Comparison of ENCODE assay signal across 8 cellular contexts in genomic region chr3:72997421-72997961, GRCh38. TPM values are rescaled to one million over a fixed set of nuclear protein-coding genes. Genes with fewer than 3 reads are reported as not detected.
A peak's percentile ranks its signal among the peaks of the same experiment; 100 is the strongest.
DNase-seq lines count a peak whose midpoint lies in the region; ATAC-seq and TF ChIP-seq lines count a peak whose summit lies in the region.

No MANE protein-coding gene starts in this region.

- H3K4me1 ChIP-seq in PC-9 (replicated peaks; ENCODE audit: insufficient read depth), result peaks cover 21% of the 10 kb centered on the region
- H3K4me1 ChIP-seq in left ventricle myocardium inferior, result peaks cover 62% of the 10 kb centered on the region
- peaks cover 12% of the 10 kb centered on the region for H3K4me1 ChIP-seq in rectal smooth muscle tissue (ENCODE audit: control insufficient read depth, insufficient read depth, low read length)

- peak overlapping the region; percentile 86 for H3K4me3 Mint-ChIP-seq in activated naive CD8-positive, alpha-beta T cell treated with anti-CD3 and anti-CD28 coated beads, Interleukin-2, amount 50 U/mL, for 24 hours

- H3K36me3 Mint-ChIP-seq in activated naive CD8-positive, alpha-beta T cell treated with anti-CD3 and anti-CD28 coated beads, Interleukin-2, amount 50 U/mL, for 24 hours (ENCODE audit: low read depth), result peaks cover 43% of the 10 kb centered on the region

- H4K20me1 ChIP-seq in PC-9 (ENCODE audit: insufficient read depth), result peaks cover 45% of the 10 kb centered on the region

- H3K9ac ChIP-seq in rectal smooth muscle tissue (ENCODE audit: low read length), result peak overlapping the region; percentile 67

- H3K36me3 ChIP-seq in PC-9 (ENCODE audit: low read depth) (peaks cover 19% of the 10 kb centered on the region), left ventricle myocardium inferior (peaks cover 16% of the 10 kb centered on the region), rectal smooth muscle tissue (ENCODE audit: control insufficient read depth, insufficient read depth, low read length) (peaks cover 4% of the 10 kb centered on the region)

- H3F3A ChIP-seq in PC-9 (ENCODE audit: insufficient read depth, low read depth), result no peaks in the 10 kb centered on the region

- BruUV-seq in PC-9 (replicated peaks; lab: Mats Ljungman, UMichigan), result TSS peak; percentile 41

- peak; percentile 60 for TF ChIP-seq CTCF in PC-9 (conservative IDR thresholded peaks at IDR 0.05)
- TF ChIP-seq CTCF in left ventricle myocardium inferior (IDR thresholded peaks at IDR 0.05; ENCODE audit: borderline replicate concordance), result peak; percentile 42

- intact Hi-C loops in Right ventricle myocardium inferior (cut with DNase I) (loop anchor here (2.0 to 5.0 kb wide), 4 partner anchors 37 to 150 kb away; partner anchors contain the start of gene SHQ1), cardiac septum (cut with DNase I) (loop anchor here (2.0 to 5.0 kb wide), 6 partner anchors 35 to 150 kb away; partner anchors contain the start of genes GXYLT2 and SHQ1), PC-9 (cut with micrococcal nuclease; ENCODE audit: unreplicated experiment) (loop anchor here (2.0 to 5.0 kb wide), 2 partner anchors 59 to 60 kb away; no protein-coding TSS in a partner anchor), left ventricle myocardium inferior (cut with micrococcal nuclease) (loop anchor here (10.0 kb wide), 1 partner anchor 57 kb away; no protein-coding TSS in a partner anchor)

- no peaks in the 10 kb centered on the region for H3K9me3 ChIP-seq in PC-9 (ENCODE audit: insufficient read depth, low read depth)
- no peaks in the 10 kb centered on the region for H3K9me3 ChIP-seq in left ventricle myocardium inferior (replicated peaks)

- H3K79me2 ChIP-seq in PC-9 (ENCODE audit: low read depth), result peaks cover 56% of the 10 kb centered on the region

- H3K4me1 Mint-ChIP-seq in activated naive CD8-positive, alpha-beta T cell treated with anti-CD3 and anti-CD28 coated beads, Interleukin-2, amount 50 U/mL, for 24 hours, result peaks cover 51% of the 10 kb centered on the region

- POLR2A ChIA-PET in PC-9 (lab: Charles Lee; ENCODE audit: unreplicated experiment), result no interaction called here

- no peaks in the 10 kb centered on the region for H3K9me2 ChIP-seq in PC-9 (ENCODE audit: insufficient read depth)

- H3K4me3 ChIP-seq in PC-9 (peak overlapping the region; percentile 65), left ventricle myocardium inferior (peak overlapping the region; percentile 76), rectal smooth muscle tissue (ENCODE audit: low read length) (peak overlapping the region; percentile 87)

- ATAC-seq in Right ventricle myocardium inferior (peak; percentile 3), HG03196 (IDR thresholded peaks at IDR 0.05; ENCODE audit: unreplicated experiment) (peak; percentile 3)
- ATAC-seq in activated naive CD8-positive, alpha-beta T cell treated with anti-CD3 and anti-CD28 coated beads, Interleukin-2, amount 50 U/mL, for 24 hours, result peak; percentile 13

- peak overlapping the region; percentile 78 for H3K4me2 ChIP-seq in PC-9

- no peak for DNase-seq in Right ventricle myocardium inferior (ENCODE audit: missing footprints)
- no peak for DNase-seq in cardiac septum (ENCODE audit: low spot score)
- peak; percentile 12 to 48 for DNase-seq in PC-9
- peak; percentile 20 for DNase-seq in activated naive CD8-positive, alpha-beta T cell treated with anti-CD3 and anti-CD28 coated beads, Interleukin-2, amount 50 U/mL, for 24 hours
- DNase-seq in left ventricle myocardium inferior, result no peak
- no peak for DNase-seq in NCI-H1048 (lab: John Stamatoyannopoulos, UW)

- no peaks in the 10 kb centered on the region for H3K27me3 Mint-ChIP-seq in activated naive CD8-positive, alpha-beta T cell treated with anti-CD3 and anti-CD28 coated beads, Interleukin-2, amount 50 U/mL, for 24 hours

- H3K27me3 ChIP-seq in PC-9 (ENCODE audit: insufficient read depth, low read depth) (no peaks in the 10 kb centered on the region), left ventricle myocardium inferior (ENCODE audit: low read depth) (no peaks in the 10 kb centered on the region), rectal smooth muscle tissue (ENCODE audit: control insufficient read depth, insufficient read depth, low read length) (no peaks in the 10 kb centered on the region)

- CTCF ChIA-PET in PC-9 (lab: Charles Lee), result no interaction called here

- H3K9me3 Mint-ChIP-seq in activated naive CD8-positive, alpha-beta T cell treated with anti-CD3 and anti-CD28 coated beads, Interleukin-2, amount 50 U/mL, for 24 hours, result no peaks in the 10 kb centered on the region

- H3K27ac Mint-ChIP-seq in activated naive CD8-positive, alpha-beta T cell treated with anti-CD3 and anti-CD28 coated beads, Interleukin-2, amount 50 U/mL, for 24 hours, result peak overlapping the region; percentile 85

- H2AFZ ChIP-seq in PC-9, result 0 out of 2 replicates have a peak overlapping the region, but pooled peaks have one; percentile 67

- H3K27ac ChIP-seq in PC-9, result peak overlapping the region; percentile 54
- peak overlapping the region; percentile 92 for H3K27ac ChIP-seq in left ventricle myocardium inferior (replicated peaks)
- peak overlapping the region; percentile 96 for H3K27ac ChIP-seq in rectal smooth muscle tissue (ENCODE audit: low read depth, low read length)

RNA-seq across cellular contexts. Expression of gene PPP4R2, which starts 0.9 kb away (rescaled TPM):
- total RNA-seq in Right ventricle myocardium inferior, result 52.8 TPM
- total RNA-seq in cardiac septum, result 46.6 TPM
- total RNA-seq in PC-9 (2021), result 63.2 and 97.4 TPM in 2 replicates
- 55.5 TPM for total RNA-seq in left ventricle myocardium inferior

Comparison
In these comparisons a context has a peak if more than half of its experiments do, and no peak if none do; other contexts are left out.
1. DNase-seq: peak in PC-9 (2 of 2) and activated naive CD8-positive, alpha-beta T cell treated with anti-CD3 and anti-CD28 coated beads, Interleukin-2, amount 50 U/mL, for 24 hours (single experiment); none in Right ventricle myocardium inferior (single experiment), cardiac septum (single experiment), left ventricle myocardium inferior (single experiment) and NCI-H1048 (single experiment).
2. Peak in every context shown above with its lines, with median percentiles within 50 percentile points of each other: ATAC-seq, H3K27ac ChIP-seq and H3K4me3 ChIP-seq.